In genomic region chr1:1856161-1856560, GRCh38 we compare ENCODE assay signal across 2 cellular contexts.
TF ChIP-seq lines count a peak whose summit lies in the region.

No MANE protein-coding gene starts in this region.

TF ChIP-seq in WTC11, 78 proteins besides CTCF, POLR2A, EP300 and RAD21:
- peak; percentile 15; the same call in 1 of the 2 replicates for TF ChIP-seq ZNF121 (CRISPR knock-in tag; IDR thresholded peaks at IDR 0.05)

TF ChIP-seq in HepG2, 621 proteins besides CTCF, POLR2A, EP300 and RAD21:
- peak; percentile 70 for TF ChIP-seq ZNF121 (CRISPR knock-in tag; IDR thresholded peaks at IDR 0.05)
